In the genomic region with DNA sequence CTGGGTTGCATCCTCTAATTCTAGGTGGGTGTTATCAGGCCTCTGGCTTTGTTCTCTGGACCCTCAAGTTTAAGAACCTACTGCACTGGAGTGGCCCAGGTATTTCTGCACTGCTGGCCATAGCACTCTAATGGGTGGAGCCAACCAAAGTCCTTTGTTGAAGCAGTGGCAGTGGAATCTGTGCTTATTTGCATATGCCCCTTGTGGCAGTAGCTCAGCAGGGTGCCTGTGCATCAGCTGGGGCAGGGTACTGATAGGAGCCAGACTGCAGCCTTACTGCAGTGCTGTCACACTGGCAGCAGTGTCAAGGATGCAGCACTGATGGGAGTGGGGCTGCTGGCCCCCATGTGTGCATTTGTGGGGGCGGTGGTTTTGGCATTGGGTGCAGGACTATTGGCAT, we compare ENCODE assay signal across 28 cellular contexts.
"Had no signal": no experiment of that assay in that cellular context is flagged by ENCODE, and none has a peak within 500 bp of the region (broad histone marks: within the 10 kb centered on the region; RNA-seq: fewer than 3 reads in every experiment).

No MANE protein-coding gene starts in this region.

- H3K36me3 ChIP-seq: breast epithelium, colonic mucosa, esophagus muscularis mucosa, sigmoid colon, thoracic aorta, upper lobe of left lung had no signal

- H3K27me3 ChIP-seq: breast epithelium, colonic mucosa, dorsolateral prefrontal cortex, esophagus muscularis mucosa, hepatocyte, sigmoid colon, upper lobe of left lung had no signal

- H3K4me3 ChIP-seq: breast epithelium, colonic mucosa, dorsolateral prefrontal cortex, esophagus muscularis mucosa, hepatocyte, sigmoid colon, smooth muscle cell, thoracic aorta, upper lobe of left lung had no signal

- DNase-seq: activated CD8-positive, alpha-beta memory T cell treated with anti-CD3 and anti-CD28 coated beads, Interleukin-2, amount 50 U/mL, for 48 hours; activated naive CD4-positive, alpha-beta T cell treated with Interleukin-2 at 50 U/mL for 16 hours; activated naive CD8-positive, alpha-beta T cell treated with anti-CD3 and anti-CD28 coated beads, Interleukin-2, amount 10 ng/mL, durations not matched to agents 7 days and 5 days; activated T-cell treated with anti-CD3 and anti-CD28 coated beads, Interleukin-2, amount 50 U/mL, for 48 hours; amniotic stem cell; colonic mucosa; dorsolateral prefrontal cortex; effector memory CD8-positive, alpha-beta T cell; glutamatergic neuron; islet precursor cell; left colon; naive thymus-derived CD8-positive, alpha-beta T cell; retina; sigmoid colon; stimulated activated CD4-positive, alpha-beta T cell treated with anti-CD3 and anti-CD28 coated beads, Interleukin-15, amount 100 ng/mL, for 24 hours; stimulated activated CD4-positive, alpha-beta T cell treated with anti-CD3 and anti-CD28 coated beads, Interleukin-2, amount 100 ng/mL, for 48 hours; stimulated activated CD8-positive, alpha-beta memory T cell treated with anti-CD3 and anti-CD28 coated beads, Interleukin-4, amount 100 ng/mL, for 48 hours; stimulated activated naive CD4-positive, alpha-beta T cell; T-helper 9 cell had no signal

- H3K9me3 ChIP-seq: colonic mucosa, esophagus muscularis mucosa, sigmoid colon, thoracic aorta, upper lobe of left lung had no signal

- H3K4me1 ChIP-seq: breast epithelium, colonic mucosa, esophagus muscularis mucosa, sigmoid colon, upper lobe of left lung had no signal

- H3K4me3 Mint-ChIP-seq: activated naive CD8-positive, alpha-beta T cell treated with anti-CD3 and anti-CD28 coated beads, Interleukin-2, amount 10 ng/mL, durations not matched to agents 7 days and 5 days; central memory CD8-positive, alpha-beta T cell; effector memory CD8-positive, alpha-beta T cell; mesothelial cell of epicardium; naive thymus-derived CD8-positive, alpha-beta T cell had no signal

- H2AFZ ChIP-seq: hepatocyte had no signal

- H3K27me3 Mint-ChIP-seq: activated naive CD8-positive, alpha-beta T cell treated with anti-CD3 and anti-CD28 coated beads, Interleukin-2, amount 10 ng/mL, durations not matched to agents 7 days and 5 days; central memory CD8-positive, alpha-beta T cell; effector memory CD8-positive, alpha-beta T cell; naive thymus-derived CD8-positive, alpha-beta T cell; progenitor cell of endocrine pancreas had no signal

- H3K27ac ChIP-seq: breast epithelium, colonic mucosa, dorsolateral prefrontal cortex, esophagus muscularis mucosa, hepatocyte, sigmoid colon, thoracic aorta, upper lobe of left lung had no signal

- H3K4me2 ChIP-seq: hepatocyte, smooth muscle cell had no signal

- H3K36me3 Mint-ChIP-seq: activated naive CD8-positive, alpha-beta T cell treated with anti-CD3 and anti-CD28 coated beads, Interleukin-2, amount 10 ng/mL, durations not matched to agents 7 days and 5 days had no signal

- H3K79me2 ChIP-seq: hepatocyte had no signal

- H3K4me1 Mint-ChIP-seq: activated naive CD8-positive, alpha-beta T cell treated with anti-CD3 and anti-CD28 coated beads, Interleukin-2, amount 10 ng/mL, durations not matched to agents 7 days and 5 days; central memory CD8-positive, alpha-beta T cell; mesothelial cell of epicardium; naive thymus-derived CD8-positive, alpha-beta T cell had no signal

- ATAC-seq: effector memory CD8-positive, alpha-beta T cell; left colon; naive thymus-derived CD8-positive, alpha-beta T cell had no signal

- H3K27ac Mint-ChIP-seq: activated naive CD8-positive, alpha-beta T cell treated with anti-CD3 and anti-CD28 coated beads, Interleukin-2, amount 10 ng/mL, durations not matched to agents 7 days and 5 days; effector memory CD8-positive, alpha-beta T cell; mesothelial cell of epicardium; naive thymus-derived CD8-positive, alpha-beta T cell; progenitor cell of endocrine pancreas had no signal
